Comparison of ENCODE assay signal across 1 cellular context in the genomic region with DNA sequence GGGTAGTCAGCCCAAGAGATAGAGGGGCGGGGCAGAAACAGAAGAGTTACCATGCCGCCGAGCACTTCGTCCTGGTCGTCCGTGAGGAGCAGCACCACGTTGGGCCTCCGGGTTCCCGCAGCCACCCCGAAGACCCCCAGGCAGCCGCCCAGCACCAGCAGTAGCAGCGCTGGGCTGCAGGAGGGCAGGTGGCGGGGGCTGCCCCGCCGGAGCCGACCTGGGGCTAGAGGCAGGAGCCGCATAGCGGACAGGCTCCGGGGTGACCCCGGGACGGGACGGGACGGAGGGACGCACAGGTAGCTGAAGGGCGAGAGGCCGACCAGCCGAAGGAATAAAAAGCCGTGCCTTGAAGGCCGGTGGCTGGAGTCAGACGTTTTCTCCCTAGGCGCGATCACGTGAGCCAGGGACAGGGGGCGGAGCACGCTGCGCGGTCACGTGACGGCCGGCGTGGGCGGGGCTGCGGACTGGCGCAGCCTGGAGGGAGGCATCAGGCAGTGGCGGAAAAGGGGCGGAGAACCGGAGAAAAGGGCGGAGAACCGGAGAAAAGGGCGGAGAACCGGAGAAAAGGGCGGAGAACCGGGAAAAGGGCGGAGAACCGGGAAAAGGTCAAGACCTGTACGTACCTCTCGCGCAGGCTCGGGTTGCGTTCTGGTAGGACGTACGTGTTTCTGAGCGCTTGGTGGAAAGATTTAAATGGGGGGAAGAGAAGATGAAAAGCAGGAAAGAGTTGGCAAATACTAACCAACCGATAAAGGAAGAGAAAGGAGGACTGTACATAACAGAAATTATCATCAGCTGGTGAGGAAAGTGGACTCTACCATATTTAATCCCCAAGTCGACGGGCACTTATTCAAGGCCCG.
TF ChIP-seq lines count a peak whose summit lies in the region.

A gene (minus strand): TSS at position 372 of the 860 bp plus-strand sequence. CDS start 130 bp downstream, at position 242.

TF ChIP-seq in GM23338, 12 proteins besides CTCF, POLR2A, EP300 and RAD21 (continued from another document):
- TF ChIP-seq, protein P1, sequence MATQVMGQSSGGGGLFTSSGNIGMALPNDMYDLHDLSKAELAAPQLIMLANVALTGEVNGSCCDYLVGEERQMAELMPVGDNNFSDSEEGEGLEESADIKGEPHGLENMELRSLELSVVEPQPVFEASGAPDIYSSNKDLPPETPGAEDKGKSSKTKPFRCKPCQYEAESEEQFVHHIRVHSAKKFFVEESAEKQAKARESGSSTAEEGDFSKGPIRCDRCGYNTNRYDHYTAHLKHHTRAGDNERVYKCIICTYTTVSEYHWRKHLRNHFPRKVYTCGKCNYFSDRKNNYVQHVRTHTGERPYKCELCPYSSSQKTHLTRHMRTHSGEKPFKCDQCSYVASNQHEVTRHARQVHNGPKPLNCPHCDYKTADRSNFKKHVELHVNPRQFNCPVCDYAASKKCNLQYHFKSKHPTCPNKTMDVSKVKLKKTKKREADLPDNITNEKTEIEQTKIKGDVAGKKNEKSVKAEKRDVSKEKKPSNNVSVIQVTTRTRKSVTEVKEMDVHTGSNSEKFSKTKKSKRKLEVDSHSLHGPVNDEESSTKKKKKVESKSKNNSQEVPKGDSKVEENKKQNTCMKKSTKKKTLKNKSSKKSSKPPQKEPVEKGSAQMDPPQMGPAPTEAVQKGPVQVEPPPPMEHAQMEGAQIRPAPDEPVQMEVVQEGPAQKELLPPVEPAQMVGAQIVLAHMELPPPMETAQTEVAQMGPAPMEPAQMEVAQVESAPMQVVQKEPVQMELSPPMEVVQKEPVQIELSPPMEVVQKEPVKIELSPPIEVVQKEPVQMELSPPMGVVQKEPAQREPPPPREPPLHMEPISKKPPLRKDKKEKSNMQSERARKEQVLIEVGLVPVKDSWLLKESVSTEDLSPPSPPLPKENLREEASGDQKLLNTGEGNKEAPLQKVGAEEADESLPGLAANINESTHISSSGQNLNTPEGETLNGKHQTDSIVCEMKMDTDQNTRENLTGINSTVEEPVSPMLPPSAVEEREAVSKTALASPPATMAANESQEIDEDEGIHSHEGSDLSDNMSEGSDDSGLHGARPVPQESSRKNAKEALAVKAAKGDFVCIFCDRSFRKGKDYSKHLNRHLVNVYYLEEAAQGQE (IDR thresholded peaks at IDR 0.05; ENCODE audit: unreplicated experiment) = no peak
- TF ChIP-seq NANOG (IDR thresholded peaks at IDR 0.05; ENCODE audit: borderline replicate concordance) = no peak
- no peak for TF ChIP-seq JUNB (IDR thresholded peaks at IDR 0.05; ENCODE audit: unreplicated experiment)
- no peak for TF ChIP-seq STAT1 (IDR thresholded peaks at IDR 0.05; ENCODE audit: unreplicated experiment)
- no peak for TF ChIP-seq ZNF331 (CRISPR knock-in tag; IDR thresholded peaks at IDR 0.05; ENCODE audit: low read depth)
